Comparison of ENCODE assay signal across 19 cellular contexts in the genomic region with DNA sequence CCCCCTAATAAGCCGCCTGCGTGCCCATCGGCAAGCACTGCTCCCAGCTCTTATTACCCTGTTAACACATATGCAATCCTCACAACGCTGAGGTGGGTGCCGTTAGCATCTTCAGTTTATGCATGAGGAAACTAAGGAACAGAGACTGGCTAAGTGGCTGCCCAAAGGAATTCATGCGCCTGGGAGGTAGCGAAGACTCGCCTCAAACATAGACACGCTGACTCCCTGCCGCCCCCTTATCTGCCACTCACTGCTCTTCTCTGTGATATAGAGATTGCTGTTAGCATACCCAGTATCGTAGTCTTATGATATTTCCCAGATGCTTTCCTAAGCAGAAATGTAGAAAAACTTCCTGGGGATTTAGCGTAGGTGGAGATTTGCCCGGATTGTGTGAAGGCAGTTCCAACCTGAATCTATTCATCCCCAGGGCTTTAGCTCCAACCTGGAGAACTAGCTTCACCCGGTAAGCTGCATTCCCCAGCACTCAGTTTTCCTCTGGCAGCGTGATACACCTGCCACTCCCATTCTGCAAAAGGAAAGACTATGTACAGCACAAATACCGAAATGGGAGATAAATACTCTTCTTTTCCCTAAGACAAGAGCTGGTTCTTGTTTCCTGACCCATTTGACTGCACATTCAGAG.
"Had no signal": no experiment of that assay in that cellular context is flagged by ENCODE, and none has a peak within 500 bp of the region (broad histone marks: within the 10 kb centered on the region; RNA-seq: fewer than 3 reads in every experiment).

No MANE protein-coding gene starts in this region.

- H3K36me3 Mint-ChIP-seq: brain; natural killer cell treated with Interleukin-12 subunit alpha and Interleukin-12 subunit beta and Interleukin-15 and Interleukin-18, amount 100 ng/mL, for 72 hours; T-cell had no signal

- H3K4me3 ChIP-seq: coronary artery, lower lobe of right lung, tibial nerve had no signal

- H3K4me1 ChIP-seq: lower lobe of right lung, tibial nerve had no signal

- ATAC-seq: activated CD8-positive, alpha-beta T cell treated with anti-CD3 and anti-CD28 coated beads, Interleukin-2, amount 10 ng/mL, durations not matched to agents 7 days and 5 days; lower lobe of right lung; natural killer cell treated with Interleukin-12 subunit alpha and Interleukin-12 subunit beta and Interleukin-15 and Interleukin-18, amount 100 ng/mL, for 72 hours; right cardiac atrium; stimulated activated naive CD8-positive, alpha-beta T cell treated with anti-CD3 and anti-CD28 coated beads, Interleukin-15, Interleukin-2, amounts not matched to agents 100 U/mL and 50 U/mL, for 24 hours; T-cell had no signal

- H3K27me3 Mint-ChIP-seq: activated T-cell treated with anti-CD3 and anti-CD28 coated beads, Interleukin-2, amount 50 U/mL, for 24 hours; brain; central memory CD8-positive, alpha-beta T cell; natural killer cell treated with Interleukin-12 subunit alpha and Interleukin-12 subunit beta and Interleukin-15 and Interleukin-18, amount 100 ng/mL, for 72 hours; T-cell had no signal

- DNase-seq: activated CD4-positive, alpha-beta T cell treated with anti-CD3 and anti-CD28 coated beads, Interleukin-2, amount 10 ng/mL, durations not matched to agents 24 days and 14 days; activated CD8-positive, alpha-beta T cell treated with anti-CD3 and anti-CD28 coated beads, Interleukin-2, amount 10 ng/mL, durations not matched to agents 7 days and 5 days; activated naive CD4-positive, alpha-beta T cell treated with Interleukin-2 at 50 U/mL for 16 hours; activated naive CD8-positive, alpha-beta T cell treated with anti-CD3 and anti-CD28 coated beads, Interleukin-2, amount 10 ng/mL, durations not matched to agents 7 days and 5 days; activated T-cell treated with anti-CD3 and anti-CD28 coated beads, Interleukin-2, amount 50 U/mL, for 24 hours; anterior cingulate cortex; effector CD4-positive, alpha-beta T cell; hippocampal formation; lower lobe of right lung; right cardiac atrium; stimulated activated naive CD8-positive, alpha-beta T cell treated with anti-CD3 and anti-CD28 coated beads, Interleukin-15, Interleukin-2, amounts not matched to agents 100 U/mL and 50 U/mL, for 24 hours; substantia nigra; T-cell had no signal

- H3K27ac Mint-ChIP-seq: activated CD4-positive, alpha-beta T cell treated with anti-CD3 and anti-CD28 coated beads, Interleukin-2, amount 10 ng/mL, durations not matched to agents 24 days and 14 days; activated CD8-positive, alpha-beta T cell treated with anti-CD3 and anti-CD28 coated beads, Interleukin-2, amount 10 ng/mL, durations not matched to agents 7 days and 5 days; activated naive CD8-positive, alpha-beta T cell treated with anti-CD3 and anti-CD28 coated beads, Interleukin-2, amount 10 ng/mL, durations not matched to agents 7 days and 5 days; activated T-cell treated with anti-CD3 and anti-CD28 coated beads, Interleukin-2, amount 50 U/mL, for 24 hours; activated T-helper 2 cell treated with anti-CD3 and anti-CD28 coated beads, Interferon-gamma antibody, Interleukin-2, Interleukin-4, amounts not matched to agents 10 μg/mL and 5 μg/mL and 100 μg/mL, durations not matched to agents 14 hours and 24 hours and 36 hours; brain; natural killer cell treated with Interleukin-12 subunit alpha and Interleukin-12 subunit beta and Interleukin-15 and Interleukin-18, amount 100 ng/mL, for 72 hours; T-cell had no signal

- H3K36me3 ChIP-seq: lower lobe of right lung, tibial nerve had no signal

- H3K27ac ChIP-seq: coronary artery, lower lobe of right lung, tibial nerve had no signal

- H3K9me3 Mint-ChIP-seq: activated CD4-positive, alpha-beta T cell treated with anti-CD3 and anti-CD28 coated beads, Interleukin-2, amount 10 ng/mL, durations not matched to agents 24 days and 14 days; activated naive CD8-positive, alpha-beta T cell treated with anti-CD3 and anti-CD28 coated beads, Interleukin-2, amount 10 ng/mL, durations not matched to agents 7 days and 5 days; activated T-cell treated with anti-CD3 and anti-CD28 coated beads, Interleukin-2, amount 50 U/mL, for 24 hours; T-cell had no signal

- H3K9me3 ChIP-seq: lower lobe of right lung, tibial nerve had no signal

- H3K27me3 ChIP-seq: tibial nerve had no signal

- H3K4me3 Mint-ChIP-seq: activated CD4-positive, alpha-beta T cell treated with anti-CD3 and anti-CD28 coated beads, Interleukin-2, amount 10 ng/mL, durations not matched to agents 24 days and 14 days; activated CD8-positive, alpha-beta T cell treated with anti-CD3 and anti-CD28 coated beads, Interleukin-2, amount 10 ng/mL, durations not matched to agents 7 days and 5 days; activated naive CD8-positive, alpha-beta T cell treated with anti-CD3 and anti-CD28 coated beads, Interleukin-2, amount 10 ng/mL, durations not matched to agents 7 days and 5 days; activated T-cell treated with anti-CD3 and anti-CD28 coated beads, Interleukin-2, amount 50 U/mL, for 24 hours; brain; central memory CD8-positive, alpha-beta T cell; natural killer cell treated with Interleukin-12 subunit alpha and Interleukin-12 subunit beta and Interleukin-15 and Interleukin-18, amount 100 ng/mL, for 72 hours; T-cell had no signal
